Comparison of ENCODE assay signal across 1 cellular context in the genomic region with DNA sequence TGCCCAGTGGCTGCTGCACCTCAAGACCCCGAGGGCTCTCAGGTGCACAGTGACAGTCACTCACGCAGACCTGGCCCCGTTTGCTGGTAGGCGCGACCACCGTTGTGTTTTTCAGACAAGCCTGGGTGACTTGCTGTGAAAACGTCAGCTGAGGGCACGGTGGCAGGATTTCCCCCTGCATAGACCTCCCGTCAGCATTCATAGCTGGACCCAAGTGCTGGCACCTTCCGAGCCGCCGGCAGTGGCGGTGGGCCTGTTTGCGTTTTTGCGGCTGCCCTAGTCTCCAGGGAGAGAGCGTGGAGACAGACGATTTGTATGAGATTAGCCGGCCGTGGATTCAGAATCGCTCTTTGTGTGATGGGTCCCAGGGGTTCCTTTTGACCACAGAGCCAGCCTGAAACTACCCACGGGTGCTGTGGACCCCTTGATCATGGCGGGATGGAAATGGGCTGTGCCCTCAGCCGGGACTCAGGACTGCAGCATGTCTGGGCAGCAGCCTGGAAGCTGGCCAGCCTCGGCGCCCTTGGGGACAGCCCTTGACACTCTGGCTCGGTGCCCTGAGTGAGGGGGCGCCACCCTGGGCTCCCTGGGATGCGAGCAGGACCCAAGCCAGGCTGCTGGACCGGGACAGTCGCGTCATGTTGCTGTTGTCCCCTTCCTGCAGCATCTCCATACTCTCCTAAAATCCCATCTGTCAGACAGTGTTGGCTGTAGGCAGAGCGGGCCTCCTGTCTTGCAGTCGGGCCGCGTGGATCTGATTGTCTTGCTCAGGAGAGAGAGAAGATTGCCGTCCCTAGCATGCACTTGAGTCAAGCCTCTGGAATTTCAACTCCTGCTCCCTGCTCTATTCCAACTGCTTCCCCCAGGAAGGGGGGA.
TF ChIP-seq lines count a peak whose summit lies in the region.

No MANE protein-coding gene starts in this region.

TF ChIP-seq in HepG2, 621 proteins besides CTCF, POLR2A, EP300 and RAD21 (continued from another document):
- TF ChIP-seq, protein P1, sequence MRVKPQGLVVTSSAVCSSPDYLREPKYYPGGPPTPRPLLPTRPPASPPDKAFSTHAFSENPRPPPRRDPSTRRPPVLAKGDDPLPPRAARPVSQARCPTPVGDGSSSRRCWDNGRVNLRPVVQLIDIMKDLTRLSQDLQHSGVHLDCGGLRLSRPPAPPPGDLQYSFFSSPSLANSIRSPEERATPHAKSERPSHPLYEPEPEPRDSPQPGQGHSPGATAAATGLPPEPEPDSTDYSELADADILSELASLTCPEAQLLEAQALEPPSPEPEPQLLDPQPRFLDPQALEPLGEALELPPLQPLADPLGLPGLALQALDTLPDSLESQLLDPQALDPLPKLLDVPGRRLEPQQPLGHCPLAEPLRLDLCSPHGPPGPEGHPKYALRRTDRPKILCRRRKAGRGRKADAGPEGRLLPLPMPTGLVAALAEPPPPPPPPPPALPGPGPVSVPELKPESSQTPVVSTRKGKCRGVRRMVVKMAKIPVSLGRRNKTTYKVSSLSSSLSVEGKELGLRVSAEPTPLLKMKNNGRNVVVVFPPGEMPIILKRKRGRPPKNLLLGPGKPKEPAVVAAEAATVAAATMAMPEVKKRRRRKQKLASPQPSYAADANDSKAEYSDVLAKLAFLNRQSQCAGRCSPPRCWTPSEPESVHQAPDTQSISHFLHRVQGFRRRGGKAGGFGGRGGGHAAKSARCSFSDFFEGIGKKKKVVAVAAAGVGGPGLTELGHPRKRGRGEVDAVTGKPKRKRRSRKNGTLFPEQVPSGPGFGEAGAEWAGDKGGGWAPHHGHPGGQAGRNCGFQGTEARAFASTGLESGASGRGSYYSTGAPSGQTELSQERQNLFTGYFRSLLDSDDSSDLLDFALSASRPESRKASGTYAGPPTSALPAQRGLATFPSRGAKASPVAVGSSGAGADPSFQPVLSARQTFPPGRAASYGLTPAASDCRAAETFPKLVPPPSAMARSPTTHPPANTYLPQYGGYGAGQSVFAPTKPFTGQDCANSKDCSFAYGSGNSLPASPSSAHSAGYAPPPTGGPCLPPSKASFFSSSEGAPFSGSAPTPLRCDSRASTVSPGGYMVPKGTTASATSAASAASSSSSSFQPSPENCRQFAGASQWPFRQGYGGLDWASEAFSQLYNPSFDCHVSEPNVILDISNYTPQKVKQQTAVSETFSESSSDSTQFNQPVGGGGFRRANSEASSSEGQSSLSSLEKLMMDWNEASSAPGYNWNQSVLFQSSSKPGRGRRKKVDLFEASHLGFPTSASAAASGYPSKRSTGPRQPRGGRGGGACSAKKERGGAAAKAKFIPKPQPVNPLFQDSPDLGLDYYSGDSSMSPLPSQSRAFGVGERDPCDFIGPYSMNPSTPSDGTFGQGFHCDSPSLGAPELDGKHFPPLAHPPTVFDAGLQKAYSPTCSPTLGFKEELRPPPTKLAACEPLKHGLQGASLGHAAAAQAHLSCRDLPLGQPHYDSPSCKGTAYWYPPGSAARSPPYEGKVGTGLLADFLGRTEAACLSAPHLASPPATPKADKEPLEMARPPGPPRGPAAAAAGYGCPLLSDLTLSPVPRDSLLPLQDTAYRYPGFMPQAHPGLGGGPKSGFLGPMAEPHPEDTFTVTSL (CRISPR knock-in tag; IDR thresholded peaks at IDR 0.05; ENCODE audit: borderline replicate concordance) = no peak
- TF ChIP-seq AGO2 (optimal IDR thresholded peaks at IDR 0.05; ENCODE audit: low read depth, low read length) = no peak
